Comparison of ENCODE assay signal across 8 cellular contexts in genomic region chrX:15335135-15336022, GRCh38. TPM values are rescaled to one million over a fixed set of nuclear protein-coding genes. Genes with fewer than 3 reads are reported as not detected.
DNase-seq lines count a peak whose midpoint lies in the region; ATAC-seq and TF ChIP-seq lines count a peak whose summit lies in the region.

A gene with protein sequence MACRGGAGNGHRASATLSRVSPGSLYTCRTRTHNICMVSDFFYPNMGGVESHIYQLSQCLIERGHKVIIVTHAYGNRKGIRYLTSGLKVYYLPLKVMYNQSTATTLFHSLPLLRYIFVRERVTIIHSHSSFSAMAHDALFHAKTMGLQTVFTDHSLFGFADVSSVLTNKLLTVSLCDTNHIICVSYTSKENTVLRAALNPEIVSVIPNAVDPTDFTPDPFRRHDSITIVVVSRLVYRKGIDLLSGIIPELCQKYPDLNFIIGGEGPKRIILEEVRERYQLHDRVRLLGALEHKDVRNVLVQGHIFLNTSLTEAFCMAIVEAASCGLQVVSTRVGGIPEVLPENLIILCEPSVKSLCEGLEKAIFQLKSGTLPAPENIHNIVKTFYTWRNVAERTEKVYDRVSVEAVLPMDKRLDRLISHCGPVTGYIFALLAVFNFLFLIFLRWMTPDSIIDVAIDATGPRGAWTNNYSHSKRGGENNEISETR (minus strand): TSS chrX:15335523. CDS start chrX:15331930, 3,593 bp downstream.

- no peak for TF ChIP-seq CTCF in nephron progenitor cell (IDR thresholded peaks at IDR 0.05)

- H3K9me3 Mint-ChIP-seq in nephron progenitor cell, result no peaks in the 10 kb centered on the region
- H3K9me3 Mint-ChIP-seq in stimulated activated naive CD8-positive, alpha-beta T cell treated with anti-CD3 and anti-CD28 coated beads, Interleukin-15, amount 100 ng/mL, for 72 hours, result no peaks in the 10 kb centered on the region

- peak within 1 kb of the TSS; percentile 68 for H3K4me3 ChIP-seq in H7 (ENCODE audit: insufficient read depth, low read depth, low read length)

- H3K36me3 Mint-ChIP-seq in nephron progenitor cell (ENCODE audit: low read depth), result peaks cover 4% of the 10 kb centered on the region

- H3K4me3 Mint-ChIP-seq in nephron progenitor cell, result peak within 1 kb of the TSS; percentile 92
- H3K4me3 Mint-ChIP-seq in stimulated activated naive CD8-positive, alpha-beta T cell treated with anti-CD3 and anti-CD28 coated beads, Interleukin-15, amount 100 ng/mL, for 72 hours, result peak within 1 kb of the TSS; percentile 88 to 93

- H3K27ac Mint-ChIP-seq in nephron progenitor cell, result peak within 1 kb of the TSS; percentile 96
- H3K27ac Mint-ChIP-seq in stimulated activated naive CD8-positive, alpha-beta T cell treated with anti-CD3 and anti-CD28 coated beads, Interleukin-15, amount 100 ng/mL, for 72 hours, result peak within 1 kb of the TSS; percentile 94 to 97

- no peaks in the 10 kb centered on the region; the same call in 1 of the 2 replicates for H3K27me3 ChIP-seq in H7 (ENCODE audit: control insufficient read depth, insufficient read depth, low read length)

- peak; percentile 98 for ATAC-seq in stimulated activated naive CD8-positive, alpha-beta T cell treated with anti-CD3 and anti-CD28 coated beads, Interleukin-15, amount 100 ng/mL, for 72 hours

- H3K27me3 Mint-ChIP-seq in nephron progenitor cell (ENCODE audit: low read depth, poor library complexity), result peaks cover 33% of the 10 kb centered on the region
- peaks cover 7% of the 10 kb centered on the region for H3K27me3 Mint-ChIP-seq in stimulated activated naive CD8-positive, alpha-beta T cell treated with anti-CD3 and anti-CD28 coated beads, Interleukin-15, amount 100 ng/mL, for 72 hours

- DNase-seq in ELF-1 (ENCODE audit: low read depth, low spot score) (peak; percentile 99), H7 (peak; percentile 93), M059J (ENCODE audit: low read depth) (peak; percentile 98), SHP77 (lab: John Stamatoyannopoulos, UW) (peak; percentile 89 to 93), fibroblast of the conjunctiva (ENCODE audit: low read depth) (peak; percentile 95), nephron progenitor cell (peak; percentile 86)
- DNase-seq in activated effector memory CD4-positive, alpha-beta T cell treated with Interleukin-2 at 50 U/mL for 16 hours, result peak; percentile 86
- peak; percentile 85 to 94 for DNase-seq in stimulated activated naive CD8-positive, alpha-beta T cell treated with anti-CD3 and anti-CD28 coated beads, Interleukin-15, amount 100 ng/mL, for 72 hours

- no peaks in the 10 kb centered on the region for H3K4me1 Mint-ChIP-seq in nephron progenitor cell
- peaks cover 6% of the 10 kb centered on the region for H3K4me1 Mint-ChIP-seq in stimulated activated naive CD8-positive, alpha-beta T cell treated with anti-CD3 and anti-CD28 coated beads, Interleukin-15, amount 100 ng/mL, for 72 hours

- H3K36me3 ChIP-seq in H7 (replicated peaks; ENCODE audit: control insufficient read depth, insufficient read depth, low read length), result no peaks in the 10 kb centered on the region; the same call in 1 of the 2 replicates

RNA-seq across cellular contexts. Expression of the gene that starts here (rescaled TPM):
- total RNA-seq in H7 (2014; rRNA removed; shearing (Covaris generic)), result 8.2 and 8.8 TPM in 2 replicates
- 11.3 and 14.7 TPM in 2 replicates for total RNA-seq in M059J (2014; rRNA removed; shearing (Covaris generic))

Comparison
In these comparisons a context has a peak if more than half of its experiments do, and no peak if none do; other contexts are left out.
1. Peak in every context shown above with its lines: DNase-seq, ATAC-seq and H3K4me3 ChIP-seq.